Comparison of ENCODE assay signal across 13 cellular contexts in the genomic region with DNA sequence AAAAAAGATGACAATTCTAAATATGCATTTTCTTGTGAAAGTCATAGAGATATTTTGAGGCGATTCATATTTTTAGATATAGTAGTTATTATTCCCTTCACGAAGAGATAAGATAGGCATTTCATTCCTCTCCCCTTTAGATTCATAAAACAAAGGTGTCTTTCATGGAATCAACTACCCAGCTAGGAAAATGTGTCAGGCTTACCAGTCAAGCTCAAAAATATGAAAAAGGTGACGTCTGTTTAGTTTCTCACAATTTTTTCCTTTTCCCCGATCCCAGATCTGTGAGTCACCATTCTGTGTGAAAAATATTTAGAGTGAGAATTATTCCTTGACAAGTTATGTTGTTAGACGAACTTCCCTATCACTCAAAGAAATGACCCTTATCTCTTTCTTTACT.
DNase-seq lines count a peak whose midpoint lies in the region; ATAC-seq, FAIRE-seq and TF ChIP-seq lines count a peak whose summit lies in the region.
"Had no signal": no experiment of that assay in that cellular context is flagged by ENCODE, and none has a peak within 500 bp of the region (broad histone marks: within the 10 kb centered on the region; RNA-seq: fewer than 3 reads in every experiment).

No MANE protein-coding gene starts in this region.

- H3K4me3 Mint-ChIP-seq in glutamatergic neuron (ENCODE audit: unreplicated experiment) = no peak overlapping the region
- H3K4me3 Mint-ChIP-seq: GM23338 had no signal

- ATAC-seq in esophagus mucosa = no peak
- ATAC-seq: GM23338; stimulated activated naive CD8-positive, alpha-beta T cell treated with anti-CD3 and anti-CD28 coated beads, Interleukin-15, Interleukin-2, amounts not matched to agents 100 U/mL and 50 U/mL, for 24 hours had no signal

- H3K9me3 Mint-ChIP-seq in glutamatergic neuron (ENCODE audit: unreplicated experiment) = no peaks in the 10 kb centered on the region

- H3K27me3 ChIP-seq in WERI-Rb-1 (ENCODE audit: insufficient read depth, low read depth, severe bottlenecking) = no peaks in the 10 kb centered on the region

- TF ChIP-seq CTCF in fibroblast of pulmonary artery (IDR thresholded peaks at IDR 0.05; ENCODE audit: low read length, missing control alignments) (no peak), retinal pigment epithelial cell (conservative IDR thresholded peaks at IDR 0.05; ENCODE audit: low read depth, low read length) (no peak), glutamatergic neuron (IDR thresholded peaks at IDR 0.05; ENCODE audit: partially characterized antibody, unreplicated experiment) (no peak), WERI-Rb-1 (IDR thresholded peaks at IDR 0.05; ENCODE audit: low read depth, low read length) (no peak)

- peak; percentile 33 for FAIRE-seq in H54 (lab: Jason Lieb, UNC)

- no peak overlapping the region for H3K4me3 ChIP-seq in fibroblast of pulmonary artery (replicated peaks; ENCODE audit: low read depth, low read length)
- H3K4me3 ChIP-seq in retinal pigment epithelial cell (ENCODE audit: low read length) = no peak overlapping the region
- H3K4me3 ChIP-seq in WERI-Rb-1 (ENCODE audit: low read depth, low read length) = no peak overlapping the region
- H3K4me3 ChIP-seq: GM23338 had no signal

- no peaks in the 10 kb centered on the region for H3K4me1 Mint-ChIP-seq in glutamatergic neuron (ENCODE audit: low read depth, unreplicated experiment)
- H3K4me1 Mint-ChIP-seq: GM23338 had no signal

- H3K9me3 ChIP-seq in WERI-Rb-1 (ENCODE audit: severe bottlenecking) = no peaks in the 10 kb centered on the region

- H3K27me3 Mint-ChIP-seq in glutamatergic neuron (ENCODE audit: unreplicated experiment) = no peaks in the 10 kb centered on the region

- no peaks in the 10 kb centered on the region for H3K36me3 ChIP-seq in WERI-Rb-1

- H3K27ac ChIP-seq in WERI-Rb-1 = no peak overlapping the region

- H3K36me3 Mint-ChIP-seq in glutamatergic neuron (ENCODE audit: unreplicated experiment) = no peaks in the 10 kb centered on the region

- H3K27ac Mint-ChIP-seq in glutamatergic neuron (ENCODE audit: unreplicated experiment) = no peak overlapping the region
- H3K27ac Mint-ChIP-seq: GM23338 had no signal

- no peak for TF ChIP-seq POLR2A in H54 (IDR thresholded peaks at IDR 0.05; ENCODE audit: low read depth, low read length)

- DNase-seq in H54 (ENCODE audit: insufficient read length, low spot score) = no peak
- peak; percentile 92 for DNase-seq in amniotic epithelial cell (ENCODE audit: low read depth)
- peak; percentile 90 for DNase-seq in fibroblast of pulmonary artery (ENCODE audit: low read depth)
- peak; percentile 71 for DNase-seq in retinal pigment epithelial cell (ENCODE audit: low read depth)
- DNase-seq in glutamatergic neuron = no peak
- DNase-seq in WERI-Rb-1 = no peak
- DNase-seq in activated naive CD4-positive, alpha-beta T cell treated with Interleukin-2 at 50 U/mL for 16 hours = no peak
- DNase-seq: activated CD4-positive, CD25-positive, alpha-beta regulatory T cell; activated CD8-positive, alpha-beta memory T cell treated with anti-CD3 and anti-CD28 coated beads, Interleukin-2, amount 50 U/mL, for 48 hours; effector memory CD4-positive, alpha-beta T cell; stimulated activated naive CD8-positive, alpha-beta T cell treated with anti-CD3 and anti-CD28 coated beads, Interleukin-15, Interleukin-2, amounts not matched to agents 100 U/mL and 50 U/mL, for 24 hours had no signal

Comparison
In these comparisons a context has a peak if more than half of its experiments do, and no peak if none do; other contexts are left out.
1. DNase-seq: peak in amniotic epithelial cell (single experiment), fibroblast of pulmonary artery (single experiment) and retinal pigment epithelial cell (single experiment); none in H54 (single experiment), glutamatergic neuron (single experiment), WERI-Rb-1 (single experiment) and activated naive CD4-positive, alpha-beta T cell treated with Interleukin-2 at 50 U/mL for 16 hours (single experiment).